In genomic region chr1:162351443-162351842, GRCh38 we compare ENCODE assay signal across 23 cellular contexts. TPM values are rescaled to one million over a fixed set of nuclear protein-coding genes. Genes with fewer than 3 reads are reported as not detected.
"Had no signal": no experiment of that assay in that cellular context is flagged by ENCODE, and none has a peak within 500 bp of the region (broad histone marks: within the 10 kb centered on the region; RNA-seq: fewer than 3 reads in every experiment).

No MANE protein-coding gene starts in this region.

- H3K36me3 ChIP-seq: right atrium auricular region had no signal

- H3K79me2 ChIP-seq: hepatocyte had no signal

- H3K4me1 ChIP-seq: testis had no signal

- H3K4me3 ChIP-seq: coronary artery, hepatocyte, lung, mucosa of descending colon, right atrium auricular region, sigmoid colon, skin epidermis, testis, tibial nerve had no signal

- H3K27ac ChIP-seq: coronary artery, right atrium auricular region, sigmoid colon, skin epidermis, testis, tibial nerve had no signal

- ATAC-seq: left colon; left ventricle myocardium superior; mucosa of descending colon; naive thymus-derived CD8-positive, alpha-beta T cell; stimulated activated naive B cell treated with anti-CD40 and anti-IgM and Interleukin-4, amounts not matched to agents 10 μg/mL and 1 μg/mL and 100 μg/mL, for 72 hours; stimulated activated naive CD8-positive, alpha-beta T cell treated with anti-CD3 and anti-CD28 coated beads, Interleukin-15, amount 100 ng/mL, for 72 hours had no signal

- H3K4me2 ChIP-seq: hepatocyte had no signal

- DNase-seq: effector CD4-positive, alpha-beta T cell; endodermal cell; foreskin melanocyte; head of caudate nucleus; left colon; left ventricle myocardium superior; mucosa of descending colon; naive thymus-derived CD8-positive, alpha-beta T cell; posterior cingulate gyrus; sigmoid colon; stimulated activated CD4-positive, alpha-beta T cell treated with anti-CD3 and anti-CD28 coated beads, Interleukin-2, amount 100 ng/mL, for 24 hours; stimulated activated CD4-positive, alpha-beta T cell treated with anti-CD3 and anti-CD28 coated beads, Interleukin-4, amount 100 ng/mL, for 4 hours; stimulated activated naive B cell treated with anti-CD40 and anti-IgM and Interleukin-4, amounts not matched to agents 10 μg/mL and 1 μg/mL and 100 μg/mL, for 72 hours; stimulated activated naive CD8-positive, alpha-beta T cell treated with anti-CD3 and anti-CD28 coated beads, Interleukin-15, amount 100 ng/mL, for 72 hours; testis had no signal

- H3K27me3 ChIP-seq: hepatocyte, right atrium auricular region, sigmoid colon, testis, tibial nerve had no signal

RNA-seq across cellular contexts. Expression of gene SPATA46, which starts 25.2 kb away (rescaled TPM):
- polyA plus RNA-seq: endothelial cell of umbilical vein; esophagus; hepatocyte; lung; naive thymus-derived CD8-positive, alpha-beta T cell; sigmoid colon had no signal

RNA-seq across cellular contexts. Expression of gene C1orf226, which starts 30.1 kb away (rescaled TPM):
- polyA plus RNA-seq: naive thymus-derived CD8-positive, alpha-beta T cell had no signal
